In genomic region chr12:109719123-109720022, GRCh38 we compare ENCODE assay signal across 9 cellular contexts. TPM values are rescaled to one million over a fixed set of nuclear protein-coding genes. Genes with fewer than 3 reads are reported as not detected.
DNase-seq lines count a peak whose midpoint lies in the region; ATAC-seq and TF ChIP-seq lines count a peak whose summit lies in the region.
"Had no signal": no experiment of that assay in that cellular context is flagged by ENCODE, and none has a peak within 500 bp of the region (broad histone marks: within the 10 kb centered on the region; RNA-seq: fewer than 3 reads in every experiment).

No MANE protein-coding gene starts in this region.

- peaks cover 66% of the 10 kb centered on the region for H3F3A ChIP-seq in neural progenitor cell (ENCODE audit: low read depth)

- no peak for TF ChIP-seq POLR2A in uterus (IDR thresholded peaks at IDR 0.05)

- peak; percentile 41 for DNase-seq in DMS 273 (lab: John Stamatoyannopoulos, UW; ENCODE audit: unreplicated experiment)
- no peak for DNase-seq in DMS 273 treated with DMSO at 0.1 percent for 48 hours (lab: John Stamatoyannopoulos, UW)
- DNase-seq in NCI-H526 treated with DMSO at 0.1 percent for 48 hours (lab: John Stamatoyannopoulos, UW), result peak; percentile 38
- peak; percentile 88 for DNase-seq in endodermal cell
- DNase-seq in neural progenitor cell (ENCODE audit: low spot score), result peak; percentile 82
- no peak for DNase-seq in occipital lobe (lab: John Stamatoyannopoulos, UW)
- DNase-seq in uterus, result no peak

- intact Hi-C loops in uterus (cut with DNase I; ENCODE audit: low total_unique reads), result no loop called here

- H3K27ac Mint-ChIP-seq in endodermal cell (peak overlapping the region; percentile 88), neural progenitor cell (peak overlapping the region; percentile 92)

- H3K9me3 ChIP-seq in endodermal cell (ENCODE audit: control insufficient read depth, low read length) (no peaks in the 10 kb centered on the region), neural progenitor cell (ENCODE audit: low read depth) (no peaks in the 10 kb centered on the region), uterus (no peaks in the 10 kb centered on the region)

- no peak overlapping the region for H2AFZ ChIP-seq in neural progenitor cell (replicated peaks)

- H3K9ac ChIP-seq in endodermal cell (ENCODE audit: extremely low read depth, low read length, poor library complexity, severe bottlenecking) (no peak overlapping the region), neural progenitor cell (no peak overlapping the region)

- TF ChIP-seq CTCF in endodermal cell (conservative IDR thresholded peaks at IDR 0.05) (peak; percentile 71), neural progenitor cell (IDR thresholded peaks at IDR 0.05) (peak; percentile 59), uterus (IDR thresholded peaks at IDR 0.05) (no peak)

- H3K36me3 ChIP-seq in endodermal cell (ENCODE audit: control insufficient read depth, insufficient read depth, low read length) (peaks cover 15% of the 10 kb centered on the region), neural progenitor cell (no peaks in the 10 kb centered on the region), uterus (no peaks in the 10 kb centered on the region)

- H3K4me1 Mint-ChIP-seq in endodermal cell (peaks cover 44% of the 10 kb centered on the region), neural progenitor cell (peaks cover 65% of the 10 kb centered on the region)

- H3K4me3 ChIP-seq in endodermal cell (ENCODE audit: low read length) (no peak overlapping the region), neural progenitor cell (peak overlapping the region; percentile 24), uterus (no peak overlapping the region)
- H3K4me3 ChIP-seq: GM12878 had no signal

- H3K27me3 ChIP-seq in endodermal cell (ENCODE audit: control insufficient read depth, insufficient read depth, low read length, poor library complexity, severe bottlenecking) (no peaks in the 10 kb centered on the region), neural progenitor cell (peaks cover 60% of the 10 kb centered on the region), uterus (peaks cover 0 to 8% of the 10 kb centered on the region in 2 donors)

- H3K9me3 Mint-ChIP-seq in endodermal cell (no peaks in the 10 kb centered on the region), neural progenitor cell (no peaks in the 10 kb centered on the region)

- H3K27me3 Mint-ChIP-seq in endodermal cell (ENCODE audit: insufficient read depth), result peaks cover 8% of the 10 kb centered on the region
- H3K27me3 Mint-ChIP-seq in neural progenitor cell (ENCODE audit: insufficient read depth, low read depth), result no peaks in the 10 kb centered on the region

- H3K4me3 Mint-ChIP-seq in endodermal cell, result peak overlapping the region; percentile 70
- peak overlapping the region; percentile 76 for H3K4me3 Mint-ChIP-seq in neural progenitor cell

- whole genome bisulfite sequencing in endodermal cell (ENCODE audit: insufficient coverage in 1 of 2, insufficient read length in 1 of 2), 2 experiments, result 52 to 63% methylated on average over 5 to 12 of the region's 12 CpGs

- H3K79me2 ChIP-seq in neural progenitor cell (ENCODE audit: low read depth), result peaks cover 4% of the 10 kb centered on the region

- H3K27ac ChIP-seq in endodermal cell (ENCODE audit: low read depth, low read length) (peak overlapping the region; percentile 67), neural progenitor cell (peak overlapping the region; percentile 79), uterus (no peak overlapping the region)

- peaks cover 25% of the 10 kb centered on the region for H3K4me1 ChIP-seq in endodermal cell (ENCODE audit: control insufficient read depth, insufficient read depth, low read length)
- peaks cover 91% of the 10 kb centered on the region for H3K4me1 ChIP-seq in neural progenitor cell
- H3K4me1 ChIP-seq in uterus, result no peaks in the 10 kb centered on the region

- peak overlapping the region; percentile 81 for H3K4me2 ChIP-seq in neural progenitor cell

- no peak for ATAC-seq in HG03469 (IDR thresholded peaks at IDR 0.05; ENCODE audit: unreplicated experiment)
- ATAC-seq: GM12878 had no signal

- H3K36me3 Mint-ChIP-seq in endodermal cell (ENCODE audit: low read depth) (peaks cover 12% of the 10 kb centered on the region), neural progenitor cell (no peaks in the 10 kb centered on the region)

- peaks cover 99% of the 10 kb centered on the region for H4K20me1 ChIP-seq in neural progenitor cell (ENCODE audit: low read depth)

RNA-seq across cellular contexts. Expression of gene FAM222A, which starts 5.7 kb away (rescaled TPM):
- total RNA-seq in endodermal cell, result 10 to 100 TPM; 21.6 to 24.4 TPM
- polyA plus RNA-seq in endodermal cell (2013, experiment 1 of 2), result 8.7 TPM
- 8.7 TPM for polyA plus RNA-seq in endodermal cell (2013, experiment 2 of 2)
- total RNA-seq in neural progenitor cell (ENCODE audit: low replicate concordance), result 2.5 and 10.6 TPM in 2 replicates
- 2.5 TPM for total RNA-seq in occipital lobe
- 1 to 10 TPM in 2 of 4 donors, under 1 TPM in 1, not detected in 1; 0.34 to 3.5 (median 1.7) TPM for total RNA-seq in uterus

Comparison
In these comparisons a context has a peak if more than half of its experiments do, and no peak if none do; other contexts are left out.
1. DNase-seq: peak in DMS 273 (single experiment), NCI-H526 treated with DMSO at 0.1 percent for 48 hours (single experiment), endodermal cell (single experiment) and neural progenitor cell (single experiment); none in DMS 273 treated with DMSO at 0.1 percent for 48 hours (single experiment), occipital lobe (single experiment) and uterus (0 of 2).
2. H3K27ac ChIP-seq: peak in endodermal cell (single experiment) and neural progenitor cell (single experiment); none in uterus (0 of 2).
3. CTCF ChIP-seq: peak in endodermal cell (single experiment) and neural progenitor cell (single experiment); none in uterus (0 of 4).